In genomic region chr3:103909395-103909794, GRCh38 we compare ENCODE assay signal across 32 cellular contexts.
"Had no signal": no experiment of that assay in that cellular context is flagged by ENCODE, and none has a peak within 500 bp of the region (broad histone marks: within the 10 kb centered on the region; RNA-seq: fewer than 3 reads in every experiment).

No MANE protein-coding gene starts in this region.

- H3K27ac ChIP-seq: adrenal gland, body of pancreas, brain microvascular endothelial cell, breast epithelium, VCaP had no signal

- H3K4me3 ChIP-seq: adrenal gland, body of pancreas, breast epithelium had no signal

- ATAC-seq: activated CD8-positive, alpha-beta T cell treated with anti-CD3 and anti-CD28 coated beads for 36 hours; activated naive CD4-positive, alpha-beta T cell treated with anti-CD3 and anti-CD28 coated beads, Interleukin-2, amount 50 U/mL, for 72 hours; activated T-cell treated with anti-CD3 and anti-CD28 coated beads, Interleukin-2, amount 50 U/mL, for 4 hours; activated T-cell treated with anti-CD3 and anti-CD28 coated beads, Interleukin-2, amount 50 U/mL, for 72 hours; activated T-helper 17 cell treated with anti-CD3 and anti-CD28 coated beads, Interleukin-2, amount 50 U/mL, for 72 hours; body of pancreas had no signal

- H3K27me3 ChIP-seq: adrenal gland, body of pancreas, brain microvascular endothelial cell, breast epithelium had no signal

- FAIRE-seq: astrocyte had no signal

- H3K4me1 ChIP-seq: adrenal gland, body of pancreas, breast epithelium had no signal

- H3K9me3 ChIP-seq: adrenal gland, body of pancreas, breast epithelium had no signal

- H3K36me3 ChIP-seq: adrenal gland, brain microvascular endothelial cell, breast epithelium had no signal

- DNase-seq: activated B cell treated with CpG ODN at 0.5 μM for 24 hours; activated CD4-positive, alpha-beta memory T cell treated with anti-CD3 and anti-CD28 coated beads for 36 hours; activated CD4-positive, alpha-beta T cell treated with anti-CD3 and anti-CD28 coated beads for 4 hours; activated CD4-positive, alpha-beta T cell treated with anti-CD3 and anti-CD28 coated beads, Interleukin-2, amount 10 ng/mL, durations not matched to agents 24 days and 14 days; activated CD4-positive, alpha-beta T cell treated with anti-CD3 and anti-CD28 coated beads, Interleukin-2, amount 50 U/mL, for 1 hour; activated CD4-positive, alpha-beta T cell treated with anti-CD3 and anti-CD28 coated beads, Interleukin-2, amount 50 U/mL, for 4 hours; activated CD4-positive, CD25-positive, alpha-beta regulatory T cell treated with anti-CD3 and anti-CD28 coated beads, Interleukin-2, amount 50 U/mL, for 72 hours; activated CD8-positive, alpha-beta memory T cell treated with anti-CD3 and anti-CD28 coated beads, Interleukin-2, amount 50 U/mL, for 4 hours; activated CD8-positive, alpha-beta T cell treated with anti-CD3 and anti-CD28 coated beads for 36 hours; activated effector memory CD4-positive, alpha-beta T cell treated with anti-CD3 and anti-CD28 coated beads, Interleukin-2, amount 50 U/mL, for 16 hours; activated gamma-delta T cell treated with Interleukin-2 at 50 U/mL for 16 hours; activated naive CD4-positive, alpha-beta T cell; activated naive CD4-positive, alpha-beta T cell treated with anti-CD3 and anti-CD28 coated beads for 36 hours; activated naive CD4-positive, alpha-beta T cell treated with anti-CD3 and anti-CD28 coated beads, Interleukin-2, amount 50 U/mL, for 16 hours; activated naive CD8-positive, alpha-beta T cell treated with anti-CD3 and anti-CD28 coated beads for 36 hours; activated T-cell treated with anti-CD3 and anti-CD28 coated beads for 4 hours; activated T-cell treated with anti-CD3 and anti-CD28 coated beads, Interleukin-2, amount 50 U/mL, for 1 hour; activated T-cell treated with anti-CD3 and anti-CD28 coated beads, Interleukin-2, amount 50 U/mL, for 4 hours; activated T-cell treated with anti-CD3 and anti-CD28 coated beads, Interleukin-2, amount 50 U/mL, for 72 hours; adrenal gland; amniotic stem cell; aorta; body of pancreas; brain microvascular endothelial cell; central memory CD4-positive, alpha-beta T cell; T-helper 2 cell; T-helper 9 cell had no signal
